30 cellular contexts compared by ENCODE assay signal in genomic region chr15:51240066-51240465, GRCh38.
DNase-seq lines count a peak whose midpoint lies in the region; ATAC-seq, FAIRE-seq and TF ChIP-seq lines count a peak whose summit lies in the region.
"Had no signal": no experiment of that assay in that cellular context is flagged by ENCODE, and none has a peak within 500 bp of the region (broad histone marks: within the 10 kb centered on the region; RNA-seq: fewer than 3 reads in every experiment).

No MANE protein-coding gene starts in this region.

- intact Hi-C loops in left colon (cut with DNase I, micrococcal nuclease): no loop called here

- peaks cover 56% of the 10 kb centered on the region for H3K4me1 ChIP-seq in BLaER1
- H3K4me1 ChIP-seq: adrenal gland had no signal

- no peak for TF ChIP-seq CTCF in WTC11 (IDR thresholded peaks at IDR 0.05)

- H4K20me1 ChIP-seq in BLaER1: no peaks in the 10 kb centered on the region

- no peak for DNase-seq in GM19239 (ENCODE audit: insufficient read length, low spot score)
- DNase-seq in M059J (ENCODE audit: low read depth): peak; percentile 26
- DNase-seq in WTC11 (ENCODE audit: low spot score): no peak
- DNase-seq in activated CD4-positive, CD25-positive, alpha-beta regulatory T cell (lab: John Stamatoyannopoulos, UW): no peak
- DNase-seq in left colon: no peak
- DNase-seq in hepatic stellate cell (ENCODE audit: low spot score): no peak
- DNase-seq: activated CD4-positive, alpha-beta memory T cell treated with anti-CD3 and anti-CD28 coated beads, Interleukin-2, amount 10 ng/mL, durations not matched to agents 7 days and 5 days; activated naive CD4-positive, alpha-beta T cell; adrenal gland; BE2C; brain microvascular endothelial cell; effector CD4-positive, alpha-beta T cell; erythroblast; foreskin fibroblast; left cardiac atrium; NCI-H1694; NCI-H774; nucleus accumbens; OCI-M1; retina; small intestine; stimulated activated CD4-positive, alpha-beta T cell treated with anti-CD3 and anti-CD28 coated beads, Interleukin-2, amount 100 ng/mL, for 48 hours; stimulated activated naive CD4-positive, alpha-beta T cell had no signal

- no peaks in the 10 kb centered on the region for H3K9me3 ChIP-seq in BLaER1
- H3K9me3 ChIP-seq: adrenal gland, BE2C, vagina had no signal

- H3K36me3 ChIP-seq in BLaER1: no peaks in the 10 kb centered on the region
- H3K36me3 ChIP-seq: adrenal gland, BE2C, brain microvascular endothelial cell, vagina had no signal

- no peak overlapping the region for H3K4me3 Mint-ChIP-seq in WTC11
- H3K4me3 Mint-ChIP-seq: activated CD4-positive, alpha-beta memory T cell treated with anti-CD3 and anti-CD28 coated beads, Interleukin-2, amount 10 ng/mL, durations not matched to agents 7 days and 5 days; IgD-negative memory B cell had no signal

- no peaks in the 10 kb centered on the region for H3K27me3 ChIP-seq in BLaER1
- H3K27me3 ChIP-seq: adrenal gland, BE2C, brain microvascular endothelial cell, vagina had no signal

- H3K4me1 Mint-ChIP-seq in WTC11: peaks cover 48% of the 10 kb centered on the region

- peaks cover 2% of the 10 kb centered on the region; the same call in 1 of the 2 replicates for H3K27me3 Mint-ChIP-seq in WTC11 (ENCODE audit: low read depth)

- peak overlapping the region; percentile 72 for H3K4me2 ChIP-seq in BLaER1

- peak; percentile 70 for FAIRE-seq in GM19239 (lab: Jason Lieb, UNC)
- FAIRE-seq: small intestine had no signal

- H3K27ac Mint-ChIP-seq in WTC11: no peak overlapping the region
- H3K27ac Mint-ChIP-seq: activated CD4-positive, alpha-beta memory T cell treated with anti-CD3 and anti-CD28 coated beads, Interleukin-2, amount 10 ng/mL, durations not matched to agents 7 days and 5 days; IgD-negative memory B cell had no signal

- H3K9ac ChIP-seq in BLaER1: peak overlapping the region; percentile 7; the same call in 1 of the 2 replicates

- CTCF ChIA-PET in WTC11 (lab: Charles Lee): interaction anchor here (0.7 to 3.8 kb wide), 8 partner anchors 10 to 136 kb away, joined by 3 to 21 read pairs (median 3); no protein-coding TSS in a partner anchor

- no peaks in the 10 kb centered on the region for H3K9me3 Mint-ChIP-seq in WTC11
- H3K9me3 Mint-ChIP-seq: activated CD4-positive, alpha-beta memory T cell treated with anti-CD3 and anti-CD28 coated beads, Interleukin-2, amount 10 ng/mL, durations not matched to agents 7 days and 5 days; IgD-negative memory B cell had no signal

- no peak overlapping the region for H3K4me3 ChIP-seq in BLaER1
- H3K4me3 ChIP-seq: adrenal gland, vagina had no signal

- ATAC-seq in WTC11: peak; percentile 36; the same call in 1 of the 2 replicates
- no peak for ATAC-seq in GM18909 (IDR thresholded peaks at IDR 0.05; ENCODE audit: poor library complexity, unreplicated experiment)
- no peak for ATAC-seq in left colon
- ATAC-seq: activated CD4-positive, CD25-positive, alpha-beta regulatory T cell treated with anti-CD3 and anti-CD28 coated beads, Interleukin-2, amount 50 U/mL, for 24 hours; HCT116; left cardiac atrium; Right ventricle myocardium inferior had no signal

- POLR2A ChIA-PET in WTC11 (lab: Charles Lee): no interaction called here

- H3K36me3 Mint-ChIP-seq in WTC11: no peaks in the 10 kb centered on the region
- H3K36me3 Mint-ChIP-seq: IgD-negative memory B cell had no signal

- no peak overlapping the region for H3K27ac ChIP-seq in BLaER1
- H3K27ac ChIP-seq: adrenal gland, brain microvascular endothelial cell, vagina had no signal

TF ChIP-seq in WTC11, 78 proteins besides CTCF, POLR2A, EP300 and RAD21:
- TF ChIP-seq ZMAT4 (CRISPR knock-in tag; IDR thresholded peaks at IDR 0.05): no peak
- no peak for TF ChIP-seq IRF2 (CRISPR knock-in tag; IDR thresholded peaks at IDR 0.05; ENCODE audit: borderline replicate concordance, low read depth)
- no peak for TF ChIP-seq FOXP1 (CRISPR knock-in tag; IDR thresholded peaks at IDR 0.05; ENCODE audit: borderline replicate concordance)
- TF ChIP-seq ATF1 (CRISPR knock-in tag; IDR thresholded peaks at IDR 0.05): no peak
- no peak for TF ChIP-seq CREM (CRISPR knock-in tag; IDR thresholded peaks at IDR 0.05)
- TF ChIP-seq ZNF317 (CRISPR knock-in tag; IDR thresholded peaks at IDR 0.05; ENCODE audit: borderline replicate concordance, low read depth): no peak
- TF ChIP-seq TP53 (CRISPR knock-in tag; IDR thresholded peaks at IDR 0.05): no peak
- TF ChIP-seq NFYB (CRISPR knock-in tag; conservative IDR thresholded peaks at IDR 0.05; ENCODE audit: low read depth): no peak
- no peak for TF ChIP-seq USF2 (CRISPR knock-in tag; IDR thresholded peaks at IDR 0.05)
- TF ChIP-seq OVOL2 (CRISPR knock-in tag; IDR thresholded peaks at IDR 0.05; ENCODE audit: borderline replicate concordance): no peak
- no peak for TF ChIP-seq ESRRA (CRISPR knock-in tag; IDR thresholded peaks at IDR 0.05; ENCODE audit: borderline replicate concordance)
- TF ChIP-seq NFATC4 (CRISPR knock-in tag; IDR thresholded peaks at IDR 0.05): no peak
- TF ChIP-seq HMGXB4 (CRISPR knock-in tag; IDR thresholded peaks at IDR 0.05): no peak
TF ChIP-seq in WTC11: peak in this region for 0.
